In the genomic region with DNA sequence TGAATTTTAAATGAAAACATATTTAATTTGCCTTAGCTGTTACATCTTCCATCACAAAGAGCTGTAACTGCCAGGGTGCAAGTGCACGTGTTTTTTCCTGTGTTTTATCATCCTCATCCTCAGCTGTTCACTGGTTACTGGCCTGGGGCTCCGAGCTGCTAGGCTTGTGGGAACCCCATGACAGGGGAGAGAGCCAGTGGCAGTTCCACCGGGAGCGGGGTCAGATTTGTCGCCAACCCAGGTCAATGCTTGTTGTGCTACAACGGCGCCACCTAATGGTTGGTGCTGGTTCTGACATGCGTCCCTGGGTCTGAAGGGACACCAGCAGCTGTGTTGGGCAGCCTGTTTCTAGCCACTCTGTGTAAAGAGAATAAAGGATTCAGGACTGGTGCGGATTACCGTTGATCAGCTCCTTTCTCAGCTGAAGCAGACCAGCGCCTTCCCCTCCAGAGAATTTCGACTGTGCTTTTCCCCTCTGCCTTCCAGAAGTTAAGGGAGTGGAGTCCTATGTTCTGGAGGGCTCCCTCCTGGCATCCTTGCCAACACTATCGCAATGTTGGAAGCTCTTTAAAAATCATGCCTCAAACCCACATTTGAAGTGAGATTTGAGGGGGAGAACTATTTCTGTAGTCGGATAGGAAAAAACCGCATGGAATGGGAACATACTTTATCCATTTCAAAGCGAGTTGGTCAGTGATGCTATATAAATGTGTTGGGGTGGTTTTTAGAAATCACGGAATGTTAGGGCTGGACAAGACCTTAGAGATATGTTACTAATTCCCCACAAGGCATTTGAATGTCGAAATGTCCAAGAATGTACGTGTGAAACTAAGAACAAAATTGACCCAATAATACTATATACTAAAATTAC, we compare ENCODE assay signal across 8 cellular contexts. TPM values are rescaled to one million over a fixed set of nuclear protein-coding genes. Genes with fewer than 3 reads are reported as not detected.
DNase-seq lines count a peak whose midpoint lies in the region; ATAC-seq, FAIRE-seq and TF ChIP-seq lines count a peak whose summit lies in the region.

No MANE protein-coding gene starts in this region.

- intact Hi-C loops in pancreas (cut with DNase I) (loop anchor here in 2 of 3 donors (5.0 to 10.0 kb wide), 2 partner anchors 405 to 407 kb away; no protein-coding TSS in a partner anchor), thyroid gland (cut with DNase I) (loop anchor here (5.0 kb wide), 1 partner anchor 405 kb away; no protein-coding TSS in a partner anchor)

- H3K4me1 ChIP-seq in GM23248 (ENCODE audit: insufficient read depth): 0 out of 2 replicates have a peak, but pooled peaks cover 10% of the 10 kb centered on the region
- peaks cover 0 to 3% (median 3%) of the 10 kb centered on the region in 3 donors for H3K4me1 ChIP-seq in pancreas
- no peaks in the 10 kb centered on the region for H3K4me1 ChIP-seq in thyroid gland

- H3K9me2 ChIP-seq in GM23248 (ENCODE audit: insufficient read depth): no peaks in the 10 kb centered on the region

- H3K36me3 ChIP-seq in GM23248 (ENCODE audit: low read depth) (no peaks in the 10 kb centered on the region), MG63 (no peaks in the 10 kb centered on the region), pancreas (no peaks in the 10 kb centered on the region), thyroid gland (no peaks in the 10 kb centered on the region)

- H3K79me2 ChIP-seq in GM23248 (ENCODE audit: insufficient read depth): no peaks in the 10 kb centered on the region

- no peak for FAIRE-seq in pancreas (lab: Jason Lieb, UNC)

- H3K4me3 ChIP-seq in GM23248: peak overlapping the region; percentile 56
- H3K4me3 ChIP-seq in MG63: no peak overlapping the region
- H3K4me3 ChIP-seq in pancreas: no peak overlapping the region
- no peak overlapping the region for H3K4me3 ChIP-seq in thyroid gland (replicated peaks in 1 of 3)

- peak overlapping the region; percentile 71 for H2AFZ ChIP-seq in GM23248

- peak overlapping the region; percentile 58 for H3K4me2 ChIP-seq in GM23248 (ENCODE audit: unreplicated experiment)

- peak; percentile 83 to 99 (median 88) for TF ChIP-seq CTCF in pancreas (IDR thresholded peaks at IDR 0.05)
- peak; percentile 79 to 95 (median 92) for TF ChIP-seq CTCF in thyroid gland (IDR thresholded peaks at IDR 0.05)

- no peaks in the 10 kb centered on the region for H3K27me3 ChIP-seq in GM23248 (replicated peaks; ENCODE audit: insufficient read depth)
- H3K27me3 ChIP-seq in MG63: no peaks in the 10 kb centered on the region
- no peaks in the 10 kb centered on the region for H3K27me3 ChIP-seq in pancreas
- no peaks in the 10 kb centered on the region for H3K27me3 ChIP-seq in thyroid gland

- H3K9ac ChIP-seq in GM23248: peak overlapping the region; percentile 50

- 7 to 12% methylated on average over 19 of the region's 19 CpGs for WGBS in GM23248 (ENCODE audit: low coverage in 1 of 2, low lambda C conversion rate in 2 of 2, missing lambda C conversion rate in 2 of 2), 2 experiments
- 21 to 22% methylated on average over 19 of the region's 19 CpGs for WGBS in pancreas, 2 donors
- 27 to 30% methylated on average over 19 of the region's 19 CpGs for WGBS in thyroid gland, 2 donors

- no peaks in the 10 kb centered on the region for H4K20me1 ChIP-seq in GM23248 (ENCODE audit: insufficient read depth)

- in situ Hi-C loops in GM23248 (cut with MboI): loop anchor here (25.0 kb wide), 1 partner anchor 845 kb away; no protein-coding TSS in a partner anchor

- 0 out of 2 replicates have a peak, but pooled peaks cover 11% of the 10 kb centered on the region for H3F3A ChIP-seq in GM23248 (ENCODE audit: insufficient read depth)

- ATAC-seq in pancreas: peak; percentile 97 to 100 (median 98)

- DNase-seq in EH (ENCODE audit: low read depth) (peak; percentile 82), GM23248 (peak; percentile 82), MG63 (peak; percentile 75), SHP77 treated with DMSO at 0.1 percent for 48 hours (lab: John Stamatoyannopoulos, UW) (peak; percentile 70), germinal center (ENCODE audit: low spot score) (peak; percentile 87), pancreas (peak; percentile 78 to 96 (median 92)), thyroid gland (peak; percentile 89 to 93)
- peak; percentile 76 for DNase-seq in activated effector memory CD4-positive, alpha-beta T cell treated with Interleukin-2 at 50 U/mL for 16 hours

- H3K9me3 ChIP-seq in GM23248 (ENCODE audit: low read depth) (no peaks in the 10 kb centered on the region), MG63 (no peaks in the 10 kb centered on the region), pancreas (no peaks in the 10 kb centered on the region), thyroid gland (no peaks in the 10 kb centered on the region)

- H3K27ac ChIP-seq in GM23248 (peak overlapping the region; percentile 59), pancreas (no peak overlapping the region), thyroid gland (no peak overlapping the region)

- no peak for TF ChIP-seq POLR2A in thyroid gland (IDR thresholded peaks at IDR 0.05)

RNA-seq across cellular contexts. Expression of a gene that starts 32.1 kb away (rescaled TPM):
- total RNA-seq in GM23248 (2014; rRNA removed; shearing (Covaris generic)): 6.3 TPM in 1 of 2 replicates, not detected in the other
- polyA plus RNA-seq in GM23248 (2016; fragmentation: Nextera tagmentation; extraction: Ambion mirVana): 0.18 and 0.23 TPM in 2 replicates
- 8.4 TPM in 1 of 2 replicates, not detected in the other for total RNA-seq in MG63 (2014; rRNA removed; shearing (Covaris generic); ENCODE audit: low replicate concordance)
- 1 to 10 TPM in 1 of 6 donors, under 1 TPM in 5; 0.28 to 1.5 (median 0.90) TPM for total RNA-seq in pancreas
- under 1 TPM in 1 of 2 donors, not detected in 1; 0.09 TPM for polyA plus RNA-seq in pancreas
- 1 to 10 TPM; 3.6 to 9.9 (median 4.7) TPM for total RNA-seq in thyroid gland

RNA-seq across cellular contexts. Expression of a gene that starts 52.7 kb away (rescaled TPM):
- total RNA-seq in GM23248 (2014; rRNA removed; shearing (Covaris generic)): 0.54 TPM in 1 of 2 replicates, not detected in the other
- not detected in 2 replicates for polyA plus RNA-seq in GM23248 (2016; fragmentation: Nextera tagmentation; extraction: Ambion mirVana)
- 0.03 TPM in 1 of 2 replicates, not detected in the other for total RNA-seq in MG63 (2014; rRNA removed; shearing (Covaris generic); ENCODE audit: low replicate concordance)
- 1 to 10 TPM in 1 of 6 donors, under 1 TPM in 5; 0.08 to 1.1 (median 0.56) TPM for total RNA-seq in pancreas
- under 1 TPM; 0.16 to 0.23 TPM for polyA plus RNA-seq in pancreas
- 1 to 10 TPM in 2 of 4 donors, under 1 TPM in 2; 0.78 to 1.4 (median 0.99) TPM for total RNA-seq in thyroid gland
